In genomic region chr11:57529012-57529411, GRCh38 we compare ENCODE assay signal across 16 cellular contexts. TPM values are rescaled to one million over a fixed set of nuclear protein-coding genes. Genes with fewer than 3 reads are reported as not detected.
DNase-seq lines count a peak whose midpoint lies in the region; ATAC-seq and TF ChIP-seq lines count a peak whose summit lies in the region.
"Had no signal": no experiment of that assay in that cellular context is flagged by ENCODE, and none has a peak within 500 bp of the region (broad histone marks: within the 10 kb centered on the region; RNA-seq: fewer than 3 reads in every experiment).

No MANE protein-coding gene starts in this region.

- H3K9me3 Mint-ChIP-seq in activated T-cell treated with anti-CD3 and anti-CD28 coated beads, Interleukin-2, amount 50 U/mL, for 72 hours: peaks cover 0 to 2% of the 10 kb centered on the region in 2 donors
- no peaks in the 10 kb centered on the region for H3K9me3 Mint-ChIP-seq in activated naive CD8-positive, alpha-beta T cell treated with anti-CD3 and anti-CD28 coated beads, Interleukin-2, amount 50 U/mL, for 24 hours
- H3K9me3 Mint-ChIP-seq in progenitor cell of endocrine pancreas (ENCODE audit: low read depth): no peaks in the 10 kb centered on the region

- TF ChIP-seq POLR2A in transverse colon (IDR thresholded peaks at IDR 0.05): no peak

- no peaks in the 10 kb centered on the region for H3K9me2 ChIP-seq in Karpas-422 (replicated peaks; ENCODE audit: insufficient read depth, low read length)

- no peak for ATAC-seq in activated T-cell treated with anti-CD3 and anti-CD28 coated beads, Interleukin-2, amount 50 U/mL, for 72 hours (replicated peaks in 1 of 2)
- no peak for ATAC-seq in activated naive CD8-positive, alpha-beta T cell treated with anti-CD3 and anti-CD28 coated beads, Interleukin-2, amount 50 U/mL, for 24 hours
- ATAC-seq: left lung had no signal

- no peak for DNase-seq in activated T-cell treated with anti-CD3 and anti-CD28 coated beads, Interleukin-2, amount 50 U/mL, for 72 hours
- DNase-seq in activated T-cell treated with anti-CD3 and anti-CD28 coated beads, Interleukin-2, amount 50 U/mL, for 48 hours: no peak
- no peak for DNase-seq in Karpas-422
- DNase-seq in activated naive CD8-positive, alpha-beta T cell treated with anti-CD3 and anti-CD28 coated beads, Interleukin-2, amount 50 U/mL, for 24 hours: no peak
- DNase-seq in progenitor cell of endocrine pancreas (ENCODE audit: low spot score, unreplicated experiment): no peak
- no peak for DNase-seq in DMS114 treated with DMSO at 0.1 percent for 48 hours (lab: John Stamatoyannopoulos, UW; ENCODE audit: unreplicated experiment)
- no peak for DNase-seq in smooth muscle cell (lab: John Stamatoyannopoulos, UW; ENCODE audit: unreplicated experiment)
- DNase-seq in transverse colon: no peak
- DNase-seq: amygdala, foreskin melanocyte, Kasumi-1, left lung, NCI-H446 treated with DMSO at 0.1 percent for 48 hours, OCI-M1, WERI-Rb-1 had no signal

- H3K4me1 ChIP-seq in Karpas-422 (ENCODE audit: low read length): peaks cover 23% of the 10 kb centered on the region
- H3K4me1 ChIP-seq in smooth muscle cell (ENCODE audit: low read depth): peaks cover 7% of the 10 kb centered on the region
- peaks cover 9 to 20% (median 13%) of the 10 kb centered on the region in 4 donors for H3K4me1 ChIP-seq in transverse colon

- no peak for TF ChIP-seq CTCF in progenitor cell of endocrine pancreas (IDR thresholded peaks at IDR 0.05; ENCODE audit: unreplicated experiment)
- TF ChIP-seq CTCF in smooth muscle cell (IDR thresholded peaks at IDR 0.05; ENCODE audit: borderline replicate concordance, insufficient read depth, poor library complexity, severe bottlenecking): no peak
- TF ChIP-seq CTCF in transverse colon (IDR thresholded peaks at IDR 0.05): no peak

- no peak for TF ChIP-seq EP300 in transverse colon (IDR thresholded peaks at IDR 0.05; ENCODE audit: low read depth)

- H3K9ac ChIP-seq in Karpas-422 (ENCODE audit: low read length) (peak overlapping the region; percentile 92), smooth muscle cell (ENCODE audit: low read depth) (no peak overlapping the region)

- peaks cover 51% of the 10 kb centered on the region for H3K4me1 Mint-ChIP-seq in activated T-cell treated with anti-CD3 and anti-CD28 coated beads, Interleukin-2, amount 50 U/mL, for 72 hours (ENCODE audit: low read depth)
- H3K4me1 Mint-ChIP-seq in activated naive CD8-positive, alpha-beta T cell treated with anti-CD3 and anti-CD28 coated beads, Interleukin-2, amount 50 U/mL, for 24 hours: peaks cover 30% of the 10 kb centered on the region
- peaks cover 23% of the 10 kb centered on the region for H3K4me1 Mint-ChIP-seq in progenitor cell of endocrine pancreas (ENCODE audit: low read depth)

- no peaks in the 10 kb centered on the region for H3F3A ChIP-seq in smooth muscle cell (ENCODE audit: low read depth)

- no peaks in the 10 kb centered on the region for H3K27me3 Mint-ChIP-seq in activated T-cell treated with anti-CD3 and anti-CD28 coated beads, Interleukin-2, amount 50 U/mL, for 72 hours (ENCODE audit: low read depth)
- H3K27me3 Mint-ChIP-seq in activated naive CD8-positive, alpha-beta T cell treated with anti-CD3 and anti-CD28 coated beads, Interleukin-2, amount 50 U/mL, for 24 hours: no peaks in the 10 kb centered on the region
- no peaks in the 10 kb centered on the region for H3K27me3 Mint-ChIP-seq in progenitor cell of endocrine pancreas

- H3K27me3 ChIP-seq in Karpas-422 (ENCODE audit: low read length): no peaks in the 10 kb centered on the region
- H3K27me3 ChIP-seq in smooth muscle cell (ENCODE audit: low read depth): no peaks in the 10 kb centered on the region
- no peaks in the 10 kb centered on the region for H3K27me3 ChIP-seq in transverse colon
- H3K27me3 ChIP-seq: left lung had no signal

- peaks cover 5% of the 10 kb centered on the region; the same call in 1 of the 2 replicates for H3K36me3 ChIP-seq in Karpas-422 (ENCODE audit: insufficient read depth, low read length)
- no peaks in the 10 kb centered on the region for H3K36me3 ChIP-seq in smooth muscle cell (ENCODE audit: low read depth)
- H3K36me3 ChIP-seq in transverse colon: no peaks in the 10 kb centered on the region
- H3K36me3 ChIP-seq: prostate gland had no signal

- H3K27ac Mint-ChIP-seq in activated T-cell treated with anti-CD3 and anti-CD28 coated beads, Interleukin-2, amount 50 U/mL, for 72 hours: peak overlapping the region; percentile 64
- H3K27ac Mint-ChIP-seq in activated naive CD8-positive, alpha-beta T cell treated with anti-CD3 and anti-CD28 coated beads, Interleukin-2, amount 50 U/mL, for 24 hours: peak overlapping the region; percentile 26
- no peak overlapping the region for H3K27ac Mint-ChIP-seq in progenitor cell of endocrine pancreas

- H3K79me2 ChIP-seq in Karpas-422 (ENCODE audit: low read length) (peaks cover 21% of the 10 kb centered on the region), smooth muscle cell (ENCODE audit: low read depth) (peaks cover 9% of the 10 kb centered on the region)

- peaks cover 11 to 21% of the 10 kb centered on the region in 2 donors for H3K36me3 Mint-ChIP-seq in activated T-cell treated with anti-CD3 and anti-CD28 coated beads, Interleukin-2, amount 50 U/mL, for 72 hours (ENCODE audit: insufficient read depth in 2 of 2)
- H3K36me3 Mint-ChIP-seq in activated naive CD8-positive, alpha-beta T cell treated with anti-CD3 and anti-CD28 coated beads, Interleukin-2, amount 50 U/mL, for 24 hours (ENCODE audit: low read depth): peaks cover 29% of the 10 kb centered on the region
- H3K36me3 Mint-ChIP-seq in progenitor cell of endocrine pancreas (ENCODE audit: insufficient read depth): peaks cover 4% of the 10 kb centered on the region

- H2AFZ ChIP-seq in Karpas-422 (ENCODE audit: low read length) (no peak overlapping the region), smooth muscle cell (ENCODE audit: low read depth) (no peak overlapping the region)

- no peaks in the 10 kb centered on the region for H3K9me3 ChIP-seq in Karpas-422 (ENCODE audit: low read length)
- no peaks in the 10 kb centered on the region for H3K9me3 ChIP-seq in smooth muscle cell (replicated peaks; ENCODE audit: low read depth)
- H3K9me3 ChIP-seq in transverse colon: no peaks in the 10 kb centered on the region
- H3K9me3 ChIP-seq: left lung, prostate gland had no signal

- intact Hi-C loops in transverse colon (cut with DNase I; ENCODE audit: low total_unique reads): no loop called here

- H4K20me1 ChIP-seq in Karpas-422 (ENCODE audit: insufficient read depth, low read depth, low read length) (no peaks in the 10 kb centered on the region), smooth muscle cell (ENCODE audit: low read depth) (no peaks in the 10 kb centered on the region)

- peak overlapping the region; percentile 86 for H3K4me2 ChIP-seq in Karpas-422 (ENCODE audit: low read depth, low read length, poor library complexity, severe bottlenecking)
- H3K4me2 ChIP-seq in smooth muscle cell: no peak overlapping the region

- in situ Hi-C loops in transverse colon (cut with MboI; ENCODE audit: low pct_ligation_motif_present in 1 of 4, low pct_unique_long_range_greater_than_20kb in 1 of 4, low sequenced_read_pairs in 3 of 4): loop anchor here in 2 of 4 donors (5.0 to 10.0 kb wide), 2 partner anchors 37 to 74 kb away; no protein-coding TSS in a partner anchor

- H3K4me3 ChIP-seq in Karpas-422 (ENCODE audit: low read length) (peak overlapping the region; percentile 89), smooth muscle cell (no peak overlapping the region), transverse colon (no peak overlapping the region)

- H3K27ac ChIP-seq in Karpas-422 (ENCODE audit: low read length): peak overlapping the region; percentile 59; the same call in 1 of the 2 replicates
- no peak overlapping the region for H3K27ac ChIP-seq in smooth muscle cell (ENCODE audit: low read depth)
- no peak overlapping the region for H3K27ac ChIP-seq in transverse colon
- H3K27ac ChIP-seq: left lung, prostate gland, WERI-Rb-1 had no signal

- H3K4me3 Mint-ChIP-seq in activated T-cell treated with anti-CD3 and anti-CD28 coated beads, Interleukin-2, amount 50 U/mL, for 72 hours: peak overlapping the region; percentile 15 to 40
- H3K4me3 Mint-ChIP-seq in activated naive CD8-positive, alpha-beta T cell treated with anti-CD3 and anti-CD28 coated beads, Interleukin-2, amount 50 U/mL, for 24 hours: peak overlapping the region; percentile 88
- peak overlapping the region; percentile 10 for H3K4me3 Mint-ChIP-seq in progenitor cell of endocrine pancreas (ENCODE audit: low read depth)

RNA-seq across cellular contexts. Expression of gene TIMM10, which starts 1.5 kb away (rescaled TPM):
- 100 to 1,000 TPM; 106 to 107 TPM for total RNA-seq in activated T-cell treated with anti-CD3 and anti-CD28 coated beads, Interleukin-2, amount 50 U/mL, for 72 hours
- total RNA-seq in Karpas-422 (2014; rRNA removed; shearing (Covaris generic); ENCODE audit: low replicate concordance): 48.0 and 49.8 TPM in 2 replicates
- total RNA-seq in progenitor cell of endocrine pancreas: 63.4 and 63.5 TPM in 2 replicates
- total RNA-seq in smooth muscle cell: 31.1 and 34.2 TPM in 2 replicates
- 108 and 110 TPM in 2 replicates for polyA plus RNA-seq in smooth muscle cell
- total RNA-seq in transverse colon: 10 to 100 TPM in 2 of 4 donors, 1 to 10 TPM in 1, not detected in 1; 1.6 to 36.8 (median 34.0) TPM

RNA-seq across cellular contexts. Expression of gene SMTNL1, which starts 8.4 kb away (rescaled TPM):
- total RNA-seq in activated T-cell treated with anti-CD3 and anti-CD28 coated beads, Interleukin-2, amount 50 U/mL, for 72 hours: not detected
- total RNA-seq in Karpas-422 (2014; rRNA removed; shearing (Covaris generic); ENCODE audit: low replicate concordance): not detected in 2 replicates
- total RNA-seq in progenitor cell of endocrine pancreas (not detected in 2 replicates), smooth muscle cell (not detected in 2 replicates), transverse colon (not detected)
- polyA plus RNA-seq in smooth muscle cell: not detected in 2 replicates
- total RNA-seq: left lung had no signal

RNA-seq across cellular contexts. Expression of gene SLC43A1, which starts 13.5 kb away (rescaled TPM):
- total RNA-seq in activated T-cell treated with anti-CD3 and anti-CD28 coated beads, Interleukin-2, amount 50 U/mL, for 72 hours: 10 to 100 TPM; 43.6 to 53.9 TPM
- 238 and 244 TPM in 2 replicates for total RNA-seq in Karpas-422 (2014; rRNA removed; shearing (Covaris generic); ENCODE audit: low replicate concordance)
- 46.9 and 48.5 TPM in 2 replicates for total RNA-seq in progenitor cell of endocrine pancreas
- 1.3 and 9.4 TPM in 2 replicates for total RNA-seq in smooth muscle cell
- 7.3 and 7.4 TPM in 2 replicates for polyA plus RNA-seq in smooth muscle cell
- 10 to 100 TPM in 3 of 4 donors, 1 to 10 TPM in 1; 7.5 to 30.4 (median 15.2) TPM for total RNA-seq in transverse colon

RNA-seq across cellular contexts. Expression of gene UBE2L6, which starts 38.5 kb away (rescaled TPM):
- total RNA-seq in activated T-cell treated with anti-CD3 and anti-CD28 coated beads, Interleukin-2, amount 50 U/mL, for 72 hours: 100 to 1,000 TPM; 144 to 180 TPM
- total RNA-seq in Karpas-422 (2014; rRNA removed; shearing (Covaris generic); ENCODE audit: low replicate concordance): 123 and 129 TPM in 2 replicates
- 30.6 and 34.3 TPM in 2 replicates for total RNA-seq in progenitor cell of endocrine pancreas
- total RNA-seq in smooth muscle cell: 14.4 and 15.1 TPM in 2 replicates
- polyA plus RNA-seq in smooth muscle cell: 28.2 and 28.8 TPM in 2 replicates
- 10 to 100 TPM; 15.3 to 24.3 (median 20.6) TPM for total RNA-seq in transverse colon

Comparison
In these comparisons a context has a peak if more than half of its experiments do, and no peak if none do; other contexts are left out.
1. H3K4me3 Mint-ChIP-seq: peak in every context shown above with its lines; median percentile 88 in activated naive CD8-positive, alpha-beta T cell treated with anti-CD3 and anti-CD28 coated beads, Interleukin-2, amount 50 U/mL, for 24 hours; 28 in activated T-cell treated with anti-CD3 and anti-CD28 coated beads, Interleukin-2, amount 50 U/mL, for 72 hours; 10 in progenitor cell of endocrine pancreas.